Comparison of ENCODE assay signal across 1 cellular context in the genomic region with DNA sequence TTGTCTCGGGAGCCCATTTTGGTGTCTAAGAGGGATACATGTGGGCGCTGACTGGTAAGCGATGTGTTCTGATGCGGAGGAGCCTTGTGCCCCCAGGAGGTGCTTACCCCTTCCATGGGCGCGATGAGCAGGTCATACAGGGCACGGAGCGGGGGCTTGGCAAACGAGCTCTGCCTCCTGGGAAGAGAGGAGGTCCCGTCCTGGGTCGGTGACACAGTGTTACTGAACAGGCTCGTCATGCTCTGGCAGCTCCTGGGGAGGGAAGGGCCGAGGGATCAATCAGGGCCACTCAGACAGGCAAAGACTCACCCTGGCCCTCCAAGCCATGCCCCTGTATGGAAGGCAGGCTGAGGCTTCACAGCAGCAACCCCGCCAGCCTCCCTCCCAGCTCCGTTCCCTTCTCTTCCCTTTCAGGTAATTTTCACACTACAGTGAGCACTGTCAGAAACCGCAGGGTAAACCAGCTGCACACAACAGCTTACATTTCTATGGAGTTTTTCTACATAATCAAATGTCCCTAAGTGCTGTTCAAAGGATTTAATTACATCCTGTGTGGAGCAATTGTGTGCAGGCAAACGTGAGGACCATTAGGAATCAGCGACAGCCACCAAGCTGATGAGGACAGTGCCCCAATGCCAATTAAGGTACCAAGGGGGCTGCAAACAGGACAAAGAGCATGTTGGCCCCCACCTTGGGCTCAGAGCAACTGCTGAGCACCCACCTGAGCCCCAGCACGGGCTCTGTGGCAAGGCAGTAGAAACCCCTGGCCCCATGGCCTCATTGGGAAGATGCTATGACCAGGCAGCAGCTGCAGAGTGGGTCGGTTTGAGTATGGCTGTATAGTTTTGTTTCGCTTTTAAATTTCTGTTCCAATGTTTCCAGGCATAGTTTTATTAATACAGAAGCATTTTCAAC.
TF ChIP-seq lines count a peak whose summit lies in the region.

No MANE protein-coding gene starts in this region.

TF ChIP-seq in Ishikawa, 13 proteins besides CTCF, POLR2A, EP300 and RAD21:
- TF ChIP-seq, protein P1, sequence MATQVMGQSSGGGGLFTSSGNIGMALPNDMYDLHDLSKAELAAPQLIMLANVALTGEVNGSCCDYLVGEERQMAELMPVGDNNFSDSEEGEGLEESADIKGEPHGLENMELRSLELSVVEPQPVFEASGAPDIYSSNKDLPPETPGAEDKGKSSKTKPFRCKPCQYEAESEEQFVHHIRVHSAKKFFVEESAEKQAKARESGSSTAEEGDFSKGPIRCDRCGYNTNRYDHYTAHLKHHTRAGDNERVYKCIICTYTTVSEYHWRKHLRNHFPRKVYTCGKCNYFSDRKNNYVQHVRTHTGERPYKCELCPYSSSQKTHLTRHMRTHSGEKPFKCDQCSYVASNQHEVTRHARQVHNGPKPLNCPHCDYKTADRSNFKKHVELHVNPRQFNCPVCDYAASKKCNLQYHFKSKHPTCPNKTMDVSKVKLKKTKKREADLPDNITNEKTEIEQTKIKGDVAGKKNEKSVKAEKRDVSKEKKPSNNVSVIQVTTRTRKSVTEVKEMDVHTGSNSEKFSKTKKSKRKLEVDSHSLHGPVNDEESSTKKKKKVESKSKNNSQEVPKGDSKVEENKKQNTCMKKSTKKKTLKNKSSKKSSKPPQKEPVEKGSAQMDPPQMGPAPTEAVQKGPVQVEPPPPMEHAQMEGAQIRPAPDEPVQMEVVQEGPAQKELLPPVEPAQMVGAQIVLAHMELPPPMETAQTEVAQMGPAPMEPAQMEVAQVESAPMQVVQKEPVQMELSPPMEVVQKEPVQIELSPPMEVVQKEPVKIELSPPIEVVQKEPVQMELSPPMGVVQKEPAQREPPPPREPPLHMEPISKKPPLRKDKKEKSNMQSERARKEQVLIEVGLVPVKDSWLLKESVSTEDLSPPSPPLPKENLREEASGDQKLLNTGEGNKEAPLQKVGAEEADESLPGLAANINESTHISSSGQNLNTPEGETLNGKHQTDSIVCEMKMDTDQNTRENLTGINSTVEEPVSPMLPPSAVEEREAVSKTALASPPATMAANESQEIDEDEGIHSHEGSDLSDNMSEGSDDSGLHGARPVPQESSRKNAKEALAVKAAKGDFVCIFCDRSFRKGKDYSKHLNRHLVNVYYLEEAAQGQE (IDR thresholded peaks at IDR 0.05; ENCODE audit: low read depth), result no peak
- TF ChIP-seq FOXM1 (IDR thresholded peaks at IDR 0.05; ENCODE audit: borderline replicate concordance, low read depth) (peak; percentile 70), EGR1 (IDR thresholded peaks at IDR 0.05) (no peak), TCF12 (IDR thresholded peaks at IDR 0.05; ENCODE audit: low read depth) (peak; percentile 91), YY1 (IDR thresholded peaks at IDR 0.05; ENCODE audit: low read depth) (no peak), ZBTB7A (IDR thresholded peaks at IDR 0.05; ENCODE audit: low read depth) (no peak), NFIC (IDR thresholded peaks at IDR 0.05) (peak; percentile 58), CREB1 (IDR thresholded peaks at IDR 0.05; ENCODE audit: low read depth) (no peak), TAF1 (IDR thresholded peaks at IDR 0.05; ENCODE audit: low read depth) (no peak), CEBPB (IDR thresholded peaks at IDR 0.05) (peak; percentile 59), TEAD4 (IDR thresholded peaks at IDR 0.05) (peak; percentile 36; the same call in 1 of the 2 replicates)
- TF ChIP-seq, protein P2, sequence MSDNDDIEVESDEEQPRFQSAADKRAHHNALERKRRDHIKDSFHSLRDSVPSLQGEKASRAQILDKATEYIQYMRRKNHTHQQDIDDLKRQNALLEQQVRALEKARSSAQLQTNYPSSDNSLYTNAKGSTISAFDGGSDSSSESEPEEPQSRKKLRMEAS (IDR thresholded peaks at IDR 0.05), result peak; percentile 15; the same call in 1 of the 2 replicates
- TF ChIP-seq, protein P3, sequence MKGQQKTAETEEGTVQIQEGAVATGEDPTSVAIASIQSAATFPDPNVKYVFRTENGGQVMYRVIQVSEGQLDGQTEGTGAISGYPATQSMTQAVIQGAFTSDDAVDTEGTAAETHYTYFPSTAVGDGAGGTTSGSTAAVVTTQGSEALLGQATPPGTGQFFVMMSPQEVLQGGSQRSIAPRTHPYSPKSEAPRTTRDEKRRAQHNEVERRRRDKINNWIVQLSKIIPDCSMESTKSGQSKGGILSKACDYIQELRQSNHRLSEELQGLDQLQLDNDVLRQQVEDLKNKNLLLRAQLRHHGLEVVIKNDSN (IDR thresholded peaks at IDR 0.05), result no peak
TF ChIP-seq in Ishikawa: peak in this region for 6.
